ENCODE assay signal across 11 cellular contexts in genomic region chr14:74531467-74531866, GRCh38. TPM values are rescaled to one million over a fixed set of nuclear protein-coding genes. Genes with fewer than 3 reads are reported as not detected.
DNase-seq lines count a peak whose midpoint lies in the region; TF ChIP-seq lines count a peak whose summit lies in the region.
"Had no signal": no experiment of that assay in that cellular context is flagged by ENCODE, and none has a peak within 500 bp of the region (broad histone marks: within the 10 kb centered on the region; RNA-seq: fewer than 3 reads in every experiment).

No MANE protein-coding gene starts in this region.

- no peaks in the 10 kb centered on the region for H3K27me3 ChIP-seq in SJCRH30
- H3K27me3 ChIP-seq: BLaER1 treated with 17β-estradiol and CSF1 and Interleukin-3, amounts not matched to agents 10 nM and 100 nM; neutrophil had no signal

- TF ChIP-seq CTCF in fibroblast of the aortic adventitia (IDR thresholded peaks at IDR 0.05; ENCODE audit: insufficient read depth, low read length), result peak; percentile 46
- no peak for TF ChIP-seq CTCF in lower leg skin (IDR thresholded peaks at IDR 0.05)

- peaks cover 12% of the 10 kb centered on the region; the same call in 1 of the 2 replicates for H3K4me1 ChIP-seq in SJCRH30

- H3K27ac ChIP-seq in SJCRH30, result no peak overlapping the region
- H3K27ac ChIP-seq: BLaER1 treated with 17β-estradiol and CSF1 and Interleukin-3, amounts not matched to agents 10 nM and 100 nM; neutrophil; VCaP had no signal

- DNase-seq in NCI-H748 (lab: John Stamatoyannopoulos, UW; ENCODE audit: unreplicated experiment) (peak; percentile 10), NCI-H748 treated with DMSO at 0.1 percent for 48 hours (lab: John Stamatoyannopoulos, UW) (no peak), SJCRH30 (peak; percentile 49 to 65), fibroblast of the aortic adventitia (ENCODE audit: low read depth) (peak; percentile 72), renal cortical epithelial cell (ENCODE audit: low read depth) (peak; percentile 47), lower leg skin (ENCODE audit: low spot score in 2 of 2) (no peak), T-helper 1 cell (no peak)
- no peak for DNase-seq in stimulated activated naive CD4-positive, alpha-beta T cell treated with Interleukin-2 at 50 U/mL for 16 hours (lab: John Stamatoyannopoulos, UW)

- no peaks in the 10 kb centered on the region for H3K9me3 ChIP-seq in SJCRH30 (replicated peaks)
- H3K9me3 ChIP-seq: BLaER1 treated with 17β-estradiol and CSF1 and Interleukin-3, amounts not matched to agents 10 nM and 100 nM; neutrophil had no signal

- H3K4me3 ChIP-seq in SJCRH30 (no peak overlapping the region), fibroblast of the aortic adventitia (ENCODE audit: low read depth, low read length) (no peak overlapping the region), lower leg skin (ENCODE audit: low read depth, poor library complexity, severe bottlenecking) (no peak overlapping the region)
- H3K4me3 ChIP-seq: BLaER1 treated with 17β-estradiol and CSF1 and Interleukin-3, amounts not matched to agents 10 nM and 100 nM had no signal

- intact Hi-C loops in lower leg skin (cut with DNase I; ENCODE audit: low total_unique reads), result no loop called here

- H3K36me3 ChIP-seq in SJCRH30, result no peaks in the 10 kb centered on the region
- H3K36me3 ChIP-seq: BLaER1 treated with 17β-estradiol and CSF1 and Interleukin-3, amounts not matched to agents 10 nM and 100 nM; neutrophil had no signal

- WGBS in lower leg skin, 2 donors, result 54 to 88% methylated on average over 1 to 3 of the region's 5 CpGs

- no peak for TF ChIP-seq POLR2A in lower leg skin (IDR thresholded peaks at IDR 0.05)

RNA-seq across cellular contexts. Expression of gene ISCA2, which starts 37.9 kb away (rescaled TPM):
- total RNA-seq in SJCRH30 (2014; rRNA removed; shearing (Covaris generic)), result 31.7 and 33.9 TPM in 2 replicates
- total RNA-seq in fibroblast of the aortic adventitia (ENCODE audit: low replicate concordance) (3.1 and 12.9 TPM in 2 replicates), renal cortical epithelial cell (14.9 and 15.5 TPM in 2 replicates), lower leg skin (10 to 100 TPM in 3 of 4 donors, 1 to 10 TPM in 1; 4.1 to 14.4 (median 12.4) TPM)

RNA-seq across cellular contexts. Expression of gene NPC2, which starts 38.4 kb away (rescaled TPM):
- 91.8 and 99.2 TPM in 2 replicates for total RNA-seq in SJCRH30 (2014; rRNA removed; shearing (Covaris generic))
- total RNA-seq in fibroblast of the aortic adventitia (ENCODE audit: low replicate concordance), result 189 and 291 TPM in 2 replicates
- 209 and 247 TPM in 2 replicates for total RNA-seq in renal cortical epithelial cell
- 100 to 1,000 TPM; 229 to 483 (median 297) TPM for total RNA-seq in lower leg skin

Comparison
In these comparisons a context has a peak if more than half of its experiments do, and no peak if none do; other contexts are left out.
1. DNase-seq: peak in NCI-H748 (single experiment), SJCRH30 (2 of 2), fibroblast of the aortic adventitia (single experiment) and renal cortical epithelial cell (single experiment); none in NCI-H748 treated with DMSO at 0.1 percent for 48 hours (single experiment), lower leg skin (0 of 2), T-helper 1 cell (0 of 5) and stimulated activated naive CD4-positive, alpha-beta T cell treated with Interleukin-2 at 50 U/mL for 16 hours (single experiment).